Comparison of ENCODE assay signal across 19 cellular contexts in the genomic region with DNA sequence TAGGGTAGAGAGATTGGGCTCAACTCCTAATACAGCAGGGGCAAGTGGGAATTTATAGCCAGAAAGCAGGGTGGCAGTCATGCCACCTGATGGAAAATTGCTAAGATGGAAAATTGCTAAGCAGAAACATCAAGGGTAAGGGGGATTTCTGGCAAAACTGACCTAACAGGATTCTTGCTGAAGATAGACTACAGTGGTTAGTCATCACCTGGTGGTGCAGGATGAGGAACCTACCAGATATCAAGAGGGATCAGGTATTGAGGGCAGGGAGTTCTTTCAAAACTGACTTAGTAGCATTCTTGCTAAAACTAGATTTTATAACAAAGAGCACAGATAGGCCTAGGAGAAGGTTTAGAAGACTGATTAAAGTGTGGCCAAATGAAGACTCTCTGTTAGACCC.
"Had no signal": no experiment of that assay in that cellular context is flagged by ENCODE, and none has a peak within 500 bp of the region (broad histone marks: within the 10 kb centered on the region; RNA-seq: fewer than 3 reads in every experiment).

No MANE protein-coding gene starts in this region.

- H3K4me1 ChIP-seq: colonic mucosa, parathyroid adenoma, stomach had no signal

- H3K27me3 ChIP-seq: colonic mucosa, esophagus muscularis mucosa, neural progenitor cell, stomach, thyroid gland, upper lobe of left lung had no signal

- H3K36me3 ChIP-seq: colonic mucosa, esophagus muscularis mucosa, neural progenitor cell, stomach, thyroid gland, upper lobe of left lung had no signal

- H3K4me3 ChIP-seq: colonic mucosa, esophagus muscularis mucosa, neural progenitor cell, stomach, thyroid gland, upper lobe of left lung had no signal

- ATAC-seq: naive thymus-derived CD4-positive, alpha-beta T cell; stimulated activated effector memory CD8-positive, alpha-beta T cell treated with anti-CD3 and anti-CD28 coated beads, Interleukin-12 subunit alpha, Interleukin-12 subunit beta, amount 100 ng/mL, for 72 hours had no signal

- DNase-seq: colonic mucosa; effector CD8-positive, alpha-beta T cell; endodermal cell; foreskin melanocyte; hypothalamus; immature natural killer cell; mesendoderm; midbrain; naive thymus-derived CD4-positive, alpha-beta T cell; stimulated activated CD4-positive, alpha-beta T cell treated with anti-CD3 and anti-CD28 coated beads, Interleukin-2, amount 100 ng/mL, for 24 hours; stimulated activated CD4-positive, alpha-beta T cell treated with anti-CD3 and anti-CD28 coated beads, Interleukin-4, amount 100 ng/mL, for 24 hours; stimulated activated naive CD4-positive, alpha-beta T cell treated with Interleukin-2 at 50 U/mL for 16 hours; stomach; thyroid gland; upper lobe of left lung had no signal

- H3K27ac ChIP-seq: colonic mucosa, esophagus muscularis mucosa, neural progenitor cell, parathyroid adenoma, stomach, thyroid gland, upper lobe of left lung had no signal

- H3K9ac ChIP-seq: neural progenitor cell, parathyroid adenoma had no signal

- H3K9me3 ChIP-seq: colonic mucosa, esophagus muscularis mucosa, stomach, thyroid gland, upper lobe of left lung had no signal

- H3K4me2 ChIP-seq: neural progenitor cell had no signal

- H2AFZ ChIP-seq: neural progenitor cell, parathyroid adenoma had no signal

- H3K79me2 ChIP-seq: parathyroid adenoma had no signal
